16 cellular contexts compared by ENCODE assay signal in the genomic region with DNA sequence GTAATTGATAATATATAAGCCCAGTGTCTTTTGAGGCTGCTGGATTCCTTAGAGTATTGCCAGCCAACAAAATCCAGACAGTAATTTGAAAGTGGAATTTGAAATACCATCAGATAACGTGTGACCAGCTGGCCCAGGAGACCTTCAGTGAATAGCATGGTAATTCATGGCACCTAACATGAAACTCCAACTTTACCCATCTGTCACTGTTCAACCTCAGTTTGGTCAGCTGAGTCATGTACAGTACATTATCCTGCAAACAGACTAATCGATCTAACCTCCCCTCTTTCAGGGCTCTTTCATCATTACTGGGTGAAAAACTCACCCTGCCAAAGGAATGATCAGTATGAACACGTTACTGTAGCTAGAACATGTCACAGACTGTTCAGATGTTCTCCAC.
"Had no signal": no experiment of that assay in that cellular context is flagged by ENCODE, and none has a peak within 500 bp of the region (broad histone marks: within the 10 kb centered on the region; RNA-seq: fewer than 3 reads in every experiment).

No MANE protein-coding gene starts in this region.

- DNase-seq: activated CD4-positive, alpha-beta memory T cell treated with anti-CD3 and anti-CD28 coated beads, Interleukin-2, amount 10 ng/mL, durations not matched to agents 7 days and 5 days; activated gamma-delta T cell; activated naive CD8-positive, alpha-beta T cell treated with anti-CD3 and anti-CD28 coated beads for 36 hours; activated T-cell treated with anti-CD3 and anti-CD28 coated beads, Interleukin-2, amount 50 U/mL, for 48 hours; anterior cingulate cortex; left lung; mesendoderm; nephron progenitor cell; psoas muscle; spleen; stimulated activated CD4-positive, alpha-beta T cell treated with anti-CD3 and anti-CD28 coated beads, Interleukin-2, amount 100 ng/mL, for 24 hours; stimulated activated naive CD4-positive, alpha-beta T cell had no signal

- H3K9me3 Mint-ChIP-seq: activated CD4-positive, alpha-beta memory T cell treated with anti-CD3 and anti-CD28 coated beads, Interleukin-2, amount 10 ng/mL, durations not matched to agents 7 days and 5 days; activated naive CD8-positive, alpha-beta T cell treated with anti-CD3 and anti-CD28 coated beads for 36 hours; nephron progenitor cell had no signal

- FAIRE-seq: colon, islet of Langerhans had no signal

- H3K4me3 ChIP-seq: cardiac muscle cell, left lung, psoas muscle, spleen had no signal

- H3K27ac ChIP-seq: cardiac muscle cell, left lung, psoas muscle, spleen had no signal

- H3K27ac Mint-ChIP-seq: activated CD4-positive, alpha-beta memory T cell treated with anti-CD3 and anti-CD28 coated beads, Interleukin-2, amount 10 ng/mL, durations not matched to agents 7 days and 5 days; activated naive CD8-positive, alpha-beta T cell treated with anti-CD3 and anti-CD28 coated beads for 36 hours; nephron progenitor cell had no signal

- H3K4me3 Mint-ChIP-seq: activated CD4-positive, alpha-beta memory T cell treated with anti-CD3 and anti-CD28 coated beads, Interleukin-2, amount 10 ng/mL, durations not matched to agents 7 days and 5 days; activated naive CD8-positive, alpha-beta T cell treated with anti-CD3 and anti-CD28 coated beads for 36 hours; nephron progenitor cell had no signal

- H3K36me3 Mint-ChIP-seq: activated naive CD8-positive, alpha-beta T cell treated with anti-CD3 and anti-CD28 coated beads for 36 hours had no signal

- H3K27me3 ChIP-seq: cardiac muscle cell, left lung, spleen had no signal

- ATAC-seq: left lung, psoas muscle, sciatic nerve had no signal

- H3K4me1 ChIP-seq: left lung, psoas muscle, spleen had no signal

- H3K9me3 ChIP-seq: left lung, psoas muscle, spleen had no signal

- H3K36me3 ChIP-seq: cardiac muscle cell, left lung, spleen had no signal

- H3K4me1 Mint-ChIP-seq: activated CD4-positive, alpha-beta memory T cell treated with anti-CD3 and anti-CD28 coated beads, Interleukin-2, amount 10 ng/mL, durations not matched to agents 7 days and 5 days; activated naive CD8-positive, alpha-beta T cell treated with anti-CD3 and anti-CD28 coated beads for 36 hours had no signal
